20 cellular contexts compared by ENCODE assay signal in genomic region chr3:173977747-173978146, GRCh38.
DNase-seq lines count a peak whose midpoint lies in the region; FAIRE-seq and TF ChIP-seq lines count a peak whose summit lies in the region.
"Had no signal": no experiment of that assay in that cellular context is flagged by ENCODE, and none has a peak within 500 bp of the region (broad histone marks: within the 10 kb centered on the region; RNA-seq: fewer than 3 reads in every experiment).

No MANE protein-coding gene starts in this region.

- H3K4me3 ChIP-seq in bronchial epithelial cell (ENCODE audit: low read depth, low read length) (no peak overlapping the region), testis (no peak overlapping the region)
- H3K4me3 ChIP-seq: BLaER1, HAP-1, lower lobe of right lung, smooth muscle cell had no signal

- no peaks in the 10 kb centered on the region for H3K4me1 ChIP-seq in testis
- H3K4me1 ChIP-seq: BLaER1, HAP-1, lower lobe of right lung had no signal

- no peak overlapping the region for H3K27ac ChIP-seq in testis
- H3K27ac ChIP-seq: BLaER1, lower lobe of right lung had no signal

- H3K36me3 ChIP-seq in bronchial epithelial cell (ENCODE audit: control insufficient read depth, insufficient read depth, low read length) (no peaks in the 10 kb centered on the region), testis (ENCODE audit: low read depth, missing control alignments) (no peaks in the 10 kb centered on the region)
- H3K36me3 ChIP-seq: BLaER1, HAP-1, lower lobe of right lung had no signal

- no peaks in the 10 kb centered on the region for H3K9me3 ChIP-seq in testis
- H3K9me3 ChIP-seq: BLaER1, HAP-1, lower lobe of right lung had no signal

- TF ChIP-seq CTCF in bronchial epithelial cell (IDR thresholded peaks at IDR 0.05; ENCODE audit: insufficient read depth, low read length, severe bottlenecking) = no peak
- TF ChIP-seq CTCF in testis (IDR thresholded peaks at IDR 0.05) = no peak

- H3K27me3 ChIP-seq in bronchial epithelial cell (ENCODE audit: control insufficient read depth, insufficient read depth, low read length) = no peaks in the 10 kb centered on the region
- no peaks in the 10 kb centered on the region for H3K27me3 ChIP-seq in testis
- H3K27me3 ChIP-seq: BLaER1 had no signal

- no peak for FAIRE-seq in bronchial epithelial cell (lab: Jason Lieb, UNC)
- FAIRE-seq: colon had no signal

- TF ChIP-seq POLR2A in testis (IDR thresholded peaks at IDR 0.05) = no peak

- intact Hi-C loops in testis (cut with DNase I; ENCODE audit: low total_unique reads) = no loop called here

- peak; percentile 86 for DNase-seq in ELR (ENCODE audit: low read depth)
- peak; percentile 89 for DNase-seq in NCI-H226
- DNase-seq in bronchial epithelial cell (ENCODE audit: low read depth) = peak; percentile 77
- DNase-seq in non-pigmented ciliary epithelial cell (ENCODE audit: low read depth) = peak; percentile 28
- DNase-seq in medulla oblongata (ENCODE audit: extremely low spot score) = no peak
- DNase-seq in testis = no peak
- no peak for DNase-seq in stimulated activated CD4-positive, alpha-beta T cell treated with anti-CD3 and anti-CD28 coated beads, Interleukin-4, amount 100 ng/mL, for 24 hours
- DNase-seq: activated CD8-positive, alpha-beta memory T cell treated with anti-CD3 and anti-CD28 coated beads, Interleukin-2, amount 50 U/mL, for 48 hours; aorta; DMS 273 treated with DMSO at 0.1 percent for 48 hours; glutamatergic neuron; lower lobe of right lung; naive thymus-derived CD4-positive, alpha-beta T cell; posterior cingulate gyrus; Right ventricle myocardium superior; T-helper 2 cell had no signal

- WGBS in testis, 2 donors = 68 to 84% methylated on average over 2 of the region's 2 CpGs

Comparison
In these comparisons a context has a peak if more than half of its experiments do, and no peak if none do; other contexts are left out.
1. DNase-seq: peak in ELR (single experiment), NCI-H226 (single experiment), bronchial epithelial cell (single experiment) and non-pigmented ciliary epithelial cell (single experiment); none in medulla oblongata (single experiment), testis (single experiment) and stimulated activated CD4-positive, alpha-beta T cell treated with anti-CD3 and anti-CD28 coated beads, Interleukin-4, amount 100 ng/mL, for 24 hours (single experiment).